8 cellular contexts compared by ENCODE assay signal in the genomic region with DNA sequence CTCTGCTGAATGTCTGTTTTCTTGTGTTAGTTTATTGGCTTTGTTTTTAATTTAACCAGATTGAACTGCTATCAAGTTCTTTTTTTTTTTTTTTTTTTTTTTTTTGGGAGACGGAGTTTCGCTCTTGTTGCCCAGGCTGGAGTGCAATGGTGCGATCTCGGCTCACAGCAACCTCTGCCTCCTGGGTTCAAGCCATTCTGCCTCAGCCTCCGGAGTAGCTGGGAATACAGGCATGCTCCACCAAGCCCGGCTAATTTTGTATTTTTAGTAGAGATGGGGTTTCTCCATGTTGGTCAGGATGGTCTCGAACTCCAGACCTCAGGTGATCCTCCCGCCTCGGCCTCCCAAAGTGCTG.
A peak's percentile ranks its signal among the peaks of the same experiment; 100 is the strongest.
DNase-seq lines count a peak whose midpoint lies in the region; ATAC-seq and TF ChIP-seq lines count a peak whose summit lies in the region.
"Not testable (repeated sequence)": the region's sequence is repeated elsewhere in the genome, so short reads cannot be mapped to it uniquely, and the experiment has no call there.

No MANE protein-coding gene starts in this region.

- not testable (repeated sequence) for H3K27ac Mint-ChIP-seq in activated T-cell treated with anti-CD3 and anti-CD28 coated beads, Interleukin-2, amount 50 U/mL, for 72 hours; stimulated activated naive B cell treated with anti-CD40 and anti-IgM and Interleukin-4, amounts not matched to agents 10 μg/mL and 1 μg/mL and 100 μg/mL, for 72 hours
- peak overlapping the region; percentile 80 for H3K27ac Mint-ChIP-seq in dendritic cell treated with granulocyte-macrophage colony-stimulating factor and Interleukin-4, amounts not matched to agents 40 ng/mL and 50 ng/mL, for 4 days

- not testable (repeated sequence) for H3K9me3 ChIP-seq in BLaER1 treated with 17β-estradiol and CSF1 and Interleukin-3, amounts not matched to agents 10 nM and 100 nM (replicated peaks in 1 of 11); iPS-20b (ENCODE audit: insufficient read depth, low read depth, low read length); muscle layer of duodenum (ENCODE audit: control insufficient read depth in 1 of 2, low read length in 2 of 2); vagina

- peaks cover 13 to 100% (median 97%) of the 10 kb centered on the region in 11 experiments; a peak in 19 of 22 replicates for H4K20me1 ChIP-seq in BLaER1 treated with 17β-estradiol and CSF1 and Interleukin-3, amounts not matched to agents 10 nM and 100 nM

- not testable (repeated sequence) for H3K36me3 Mint-ChIP-seq in activated T-cell treated with anti-CD3 and anti-CD28 coated beads, Interleukin-2, amount 50 U/mL, for 72 hours (ENCODE audit: insufficient read depth in 2 of 2); dendritic cell treated with granulocyte-macrophage colony-stimulating factor and Interleukin-4, amounts not matched to agents 40 ng/mL and 50 ng/mL, for 4 days (ENCODE audit: low read depth); stimulated activated naive B cell treated with anti-CD40 and anti-IgM and Interleukin-4, amounts not matched to agents 10 μg/mL and 1 μg/mL and 100 μg/mL, for 72 hours

- H3K27me3 ChIP-seq in BLaER1 treated with 17β-estradiol and CSF1 and Interleukin-3, amounts not matched to agents 10 nM and 100 nM; iPS-20b (ENCODE audit: insufficient read depth, low read length); muscle layer of duodenum (ENCODE audit: low read depth, low read length); vagina: not testable (repeated sequence)

- not testable (repeated sequence) for TF ChIP-seq CTCF in LNCaP clone FGC (IDR thresholded peaks at IDR 0.05; ENCODE audit: control insufficient read depth, extremely low read depth, insufficient read depth); vagina (IDR thresholded peaks at IDR 0.05)

- peak overlapping the region; percentile 17 to 61 for H3K4me3 Mint-ChIP-seq in activated T-cell treated with anti-CD3 and anti-CD28 coated beads, Interleukin-2, amount 50 U/mL, for 72 hours
- peak overlapping the region; percentile 6 for H3K4me3 Mint-ChIP-seq in dendritic cell treated with granulocyte-macrophage colony-stimulating factor and Interleukin-4, amounts not matched to agents 40 ng/mL and 50 ng/mL, for 4 days
- peak overlapping the region; percentile 13 to 54 for H3K4me3 Mint-ChIP-seq in stimulated activated naive B cell treated with anti-CD40 and anti-IgM and Interleukin-4, amounts not matched to agents 10 μg/mL and 1 μg/mL and 100 μg/mL, for 72 hours

- not testable (repeated sequence) for DNase-seq in LNCaP clone FGC (ENCODE audit: low read depth); activated T-cell treated with anti-CD3 and anti-CD28 coated beads, Interleukin-2, amount 50 U/mL, for 72 hours; stimulated activated naive B cell treated with anti-CD40 and anti-IgM and Interleukin-4, amounts not matched to agents 10 μg/mL and 1 μg/mL and 100 μg/mL, for 72 hours; vagina (ENCODE audit: extremely low spot score in 2 of 2)

- peaks cover 90 to 94% (median 93%) of the 10 kb centered on the region in 10 experiments for H3K4me1 ChIP-seq in BLaER1 treated with 17β-estradiol and CSF1 and Interleukin-3, amounts not matched to agents 10 nM and 100 nM
- H3K4me1 ChIP-seq in iPS-20b (ENCODE audit: insufficient read depth, low read length) (peaks cover 57% of the 10 kb centered on the region), muscle layer of duodenum (ENCODE audit: control insufficient read depth in 1 of 2, insufficient read depth in 2 of 2, low read length in 2 of 2) (peaks cover 32 to 51% of the 10 kb centered on the region in 2 donors), vagina (peaks cover 95% of the 10 kb centered on the region)

- H3K9ac ChIP-seq in BLaER1 treated with 17β-estradiol and CSF1 and Interleukin-3, amounts not matched to agents 10 nM and 100 nM, result peak overlapping the region in 6 of 11 experiments; percentile 13 to 70 (median 54); a peak in 6 of 22 replicates
- H3K9ac ChIP-seq in iPS-20b (ENCODE audit: low read depth, low read length), result 0 out of 2 replicates have a peak overlapping the region, but pooled peaks have one; percentile 6

- H3K9me3 Mint-ChIP-seq in activated T-cell treated with anti-CD3 and anti-CD28 coated beads, Interleukin-2, amount 50 U/mL, for 72 hours; dendritic cell treated with granulocyte-macrophage colony-stimulating factor and Interleukin-4, amounts not matched to agents 40 ng/mL and 50 ng/mL, for 4 days; stimulated activated naive B cell treated with anti-CD40 and anti-IgM and Interleukin-4, amounts not matched to agents 10 μg/mL and 1 μg/mL and 100 μg/mL, for 72 hours: not testable (repeated sequence)

- H3K4me2 ChIP-seq in BLaER1 treated with 17β-estradiol and CSF1 and Interleukin-3, amounts not matched to agents 10 nM and 100 nM, result peak overlapping the region; percentile 88 to 99 (median 91)

- peaks cover 99% of the 10 kb centered on the region for H3K4me1 Mint-ChIP-seq in activated T-cell treated with anti-CD3 and anti-CD28 coated beads, Interleukin-2, amount 50 U/mL, for 72 hours (ENCODE audit: low read depth)
- peaks cover 50% of the 10 kb centered on the region for H3K4me1 Mint-ChIP-seq in dendritic cell treated with granulocyte-macrophage colony-stimulating factor and Interleukin-4, amounts not matched to agents 40 ng/mL and 50 ng/mL, for 4 days (ENCODE audit: low read depth)
- peaks cover 30 to 84% of the 10 kb centered on the region in 2 donors for H3K4me1 Mint-ChIP-seq in stimulated activated naive B cell treated with anti-CD40 and anti-IgM and Interleukin-4, amounts not matched to agents 10 μg/mL and 1 μg/mL and 100 μg/mL, for 72 hours

- not testable (repeated sequence) for H3K27me3 Mint-ChIP-seq in activated T-cell treated with anti-CD3 and anti-CD28 coated beads, Interleukin-2, amount 50 U/mL, for 72 hours (ENCODE audit: low read depth); dendritic cell treated with granulocyte-macrophage colony-stimulating factor and Interleukin-4, amounts not matched to agents 40 ng/mL and 50 ng/mL, for 4 days; stimulated activated naive B cell treated with anti-CD40 and anti-IgM and Interleukin-4, amounts not matched to agents 10 μg/mL and 1 μg/mL and 100 μg/mL, for 72 hours

- H3K27ac ChIP-seq in BLaER1 treated with 17β-estradiol and CSF1 and Interleukin-3, amounts not matched to agents 10 nM and 100 nM, result peak overlapping the region in 9 of 11 experiments; percentile 35 to 98 (median 93); a peak in 12 of 22 replicates
- not testable (repeated sequence) for H3K27ac ChIP-seq in iPS-20b (ENCODE audit: low read length)
- H3K27ac ChIP-seq in muscle layer of duodenum (ENCODE audit: low read length), result peak overlapping the region; percentile 76
- H3K27ac ChIP-seq in vagina, result peak overlapping the region; percentile 96

- H3K36me3 ChIP-seq in BLaER1 treated with 17β-estradiol and CSF1 and Interleukin-3, amounts not matched to agents 10 nM and 100 nM; iPS-20b (ENCODE audit: insufficient read depth, low read depth, low read length); muscle layer of duodenum (ENCODE audit: control insufficient read depth in 1 of 2, insufficient read depth in 2 of 2, low read length in 2 of 2); vagina: not testable (repeated sequence)

- not testable (repeated sequence) for ATAC-seq in activated T-cell treated with anti-CD3 and anti-CD28 coated beads, Interleukin-2, amount 50 U/mL, for 72 hours (replicated peaks in 1 of 2); stimulated activated naive B cell treated with anti-CD40 and anti-IgM and Interleukin-4, amounts not matched to agents 10 μg/mL and 1 μg/mL and 100 μg/mL, for 72 hours (replicated peaks)

- intact Hi-C loops in dendritic cell treated with granulocyte-macrophage colony-stimulating factor and Interleukin-4, amounts not matched to agents 40 ng/mL and 50 ng/mL, for 4 days (cut with micrococcal nuclease), result loop anchor here (10.0 kb wide), 1 partner anchor 62 kb away; no protein-coding TSS in a partner anchor
- intact Hi-C loops in vagina (cut with DNase I), result not testable (repeated sequence)

- not testable (repeated sequence) for TF ChIP-seq POLR2A in vagina (IDR thresholded peaks at IDR 0.05)

- peak overlapping the region in 1 of 10 experiments; percentile 35; a peak in 1 of 20 replicates for H3K4me3 ChIP-seq in BLaER1 treated with 17β-estradiol and CSF1 and Interleukin-3, amounts not matched to agents 10 nM and 100 nM
- H3K4me3 ChIP-seq in LNCaP clone FGC (ENCODE audit: low read depth, low read length), result peak overlapping the region; percentile 23; the same call in 1 of the 2 replicates
- not testable (repeated sequence) for H3K4me3 ChIP-seq in iPS-20b (ENCODE audit: low read length); muscle layer of duodenum (ENCODE audit: low read depth in 1 of 2, low read length in 2 of 2); vagina
